In the genomic region with DNA sequence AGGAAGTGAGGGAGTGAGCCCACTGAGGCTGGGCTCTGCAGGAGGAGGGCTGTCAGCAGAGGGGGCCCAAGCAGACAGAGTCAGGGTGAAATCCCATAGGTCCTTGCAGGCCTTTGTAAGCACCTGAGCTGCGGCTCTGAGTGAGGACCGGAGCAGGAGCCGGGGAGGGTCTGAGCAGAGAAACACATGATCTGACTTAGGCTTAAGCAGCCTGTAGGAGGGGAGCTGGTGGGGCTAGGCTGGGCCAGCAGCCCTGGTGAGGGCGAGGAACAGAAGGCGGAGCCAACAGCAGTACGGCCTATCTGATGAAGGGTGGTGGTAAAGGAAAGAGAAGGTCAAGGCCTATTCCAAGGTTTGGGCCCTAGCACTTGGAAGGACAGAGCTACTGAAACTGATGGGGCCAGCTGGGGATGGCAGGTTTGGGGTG, we compare ENCODE assay signal across 18 cellular contexts. TPM values are rescaled to one million over a fixed set of nuclear protein-coding genes. Genes with fewer than 3 reads are reported as not detected.
DNase-seq lines count a peak whose midpoint lies in the region; ATAC-seq, FAIRE-seq and TF ChIP-seq lines count a peak whose summit lies in the region.
"Had no signal": no experiment of that assay in that cellular context is flagged by ENCODE, and none has a peak within 500 bp of the region (broad histone marks: within the 10 kb centered on the region; RNA-seq: fewer than 3 reads in every experiment).

No MANE protein-coding gene starts in this region.

- no peak overlapping the region for H3K4me2 ChIP-seq in osteoblast (ENCODE audit: insufficient read depth, low read length)

- H3K9me3 Mint-ChIP-seq in activated CD4-positive, alpha-beta T cell treated with anti-CD3 and anti-CD28 coated beads for 36 hours (ENCODE audit: low read depth), result no peaks in the 10 kb centered on the region

- H3K4me3 ChIP-seq in esophagus muscularis mucosa (no peak overlapping the region), osteoblast (ENCODE audit: insufficient read depth, low read length) (no peak overlapping the region)
- H3K4me3 ChIP-seq: MG63, SJSA1 had no signal

- WGBS in esophagus muscularis mucosa, result 80% methylated on average over 6 of the region's 6 CpGs

- in situ Hi-C loops in G401 (cut with HindIII; ENCODE audit: low sequenced_read_pairs), result no loop called here

- FAIRE-seq in GM19239 (lab: Jason Lieb, UNC), result no peak
- FAIRE-seq: colon had no signal

- intact Hi-C loops in esophagus muscularis mucosa (cut with DNase I), result loop anchor here (10.0 kb wide), 1 partner anchor 345 kb away; a partner anchor contains a TSS
- intact Hi-C loops in activated CD4-positive, alpha-beta T cell treated with anti-CD3 and anti-CD28 coated beads for 36 hours (cut with DNase I, micrococcal nuclease), result loop anchor here in 1 of 2 experiments (5.0 kb wide), 1 partner anchor 48 kb away; no protein-coding TSS in a partner anchor

- H3K9me3 ChIP-seq in esophagus muscularis mucosa (peaks cover 0 to 7% (median 3%) of the 10 kb centered on the region in 4 donors), osteoblast (ENCODE audit: low read depth, low read length) (peaks cover 5% of the 10 kb centered on the region)
- H3K9me3 ChIP-seq: MG63, SJSA1 had no signal

- H4K20me1 ChIP-seq in osteoblast (ENCODE audit: insufficient read depth, low read length), result no peaks in the 10 kb centered on the region

- ATAC-seq in activated CD4-positive, alpha-beta T cell treated with anti-CD3 and anti-CD28 coated beads for 36 hours, result no peak
- ATAC-seq: esophagus mucosa had no signal

- H3K4me1 ChIP-seq in esophagus muscularis mucosa, result peaks cover 52 to 61% (median 57%) of the 10 kb centered on the region in 4 donors
- peaks cover 30% of the 10 kb centered on the region for H3K4me1 ChIP-seq in osteoblast (ENCODE audit: insufficient read depth, low read length)

- H3K27ac ChIP-seq in esophagus muscularis mucosa (replicated peaks in 1 of 4) (peak overlapping the region; percentile 54 to 86 (median 70)), osteoblast (ENCODE audit: low read depth, low read length) (no peak overlapping the region)
- H3K27ac ChIP-seq: SJSA1 had no signal

- H3K27me3 ChIP-seq in esophagus muscularis mucosa (no peaks in the 10 kb centered on the region), osteoblast (ENCODE audit: insufficient read depth, low read length) (no peaks in the 10 kb centered on the region)
- H3K27me3 ChIP-seq: MG63, SJSA1 had no signal

- no peak overlapping the region for H3K4me3 Mint-ChIP-seq in activated CD4-positive, alpha-beta T cell treated with anti-CD3 and anti-CD28 coated beads for 36 hours
- H3K4me3 Mint-ChIP-seq: B cell had no signal

- TF ChIP-seq CTCF in esophagus muscularis mucosa (IDR thresholded peaks at IDR 0.05), result no peak
- no peak for TF ChIP-seq CTCF in osteoblast (IDR thresholded peaks at IDR 0.05; ENCODE audit: extremely low read depth, low read depth, low read length)

- no peaks in the 10 kb centered on the region for H3K27me3 Mint-ChIP-seq in activated CD4-positive, alpha-beta T cell treated with anti-CD3 and anti-CD28 coated beads for 36 hours
- H3K27me3 Mint-ChIP-seq: B cell had no signal

- H3K27ac Mint-ChIP-seq in activated CD4-positive, alpha-beta T cell treated with anti-CD3 and anti-CD28 coated beads for 36 hours, result no peak overlapping the region

- DNase-seq in G401 (ENCODE audit: low spot score) (peak; percentile 57), NCI-H82 treated with DMSO at 0.1 percent for 48 hours (lab: John Stamatoyannopoulos, UW; ENCODE audit: unreplicated experiment) (peak; percentile 72), esophagus muscularis mucosa (ENCODE audit: extremely low spot score) (no peak), osteoblast (ENCODE audit: insufficient read length, low spot score, missing footprints) (peak; percentile 60), NCI-H526 treated with DMSO at 0.1 percent for 48 hours (lab: John Stamatoyannopoulos, UW) (no peak), GM19239 (ENCODE audit: insufficient read length, low spot score) (no peak), hypothalamus (lab: John Stamatoyannopoulos, UW) (no peak)
- no peak for DNase-seq in activated CD4-positive, alpha-beta T cell treated with anti-CD3 and anti-CD28 coated beads for 36 hours
- DNase-seq: activated CD4-positive, CD25-positive, alpha-beta regulatory T cell; DMS53; MG63; NCI-H2081 treated with DMSO at 0.1 percent for 48 hours; NK-92 treated with Interleukin-12 subunit alpha and Interleukin-12 subunit beta, amount 100 ng/mL, for 24 hours; posterior cingulate gyrus had no signal

- no peak overlapping the region for H2AFZ ChIP-seq in osteoblast (ENCODE audit: low read length)

- H3K36me3 ChIP-seq in esophagus muscularis mucosa (no peaks in the 10 kb centered on the region), osteoblast (ENCODE audit: insufficient read depth, low read length) (no peaks in the 10 kb centered on the region)
- H3K36me3 ChIP-seq: MG63, SJSA1 had no signal

- H3K79me2 ChIP-seq in osteoblast (ENCODE audit: insufficient read depth, low read length), result no peaks in the 10 kb centered on the region

- POLR2A ChIA-PET in activated CD4-positive, alpha-beta T cell treated with anti-CD3 and anti-CD28 coated beads for 36 hours (lab: Charles Lee), result interaction anchor here (0.6 kb wide), 1 partner anchor 17 kb away, joined by 3 read pairs; no protein-coding TSS in a partner anchor

- peaks cover 18% of the 10 kb centered on the region for H3K4me1 Mint-ChIP-seq in activated CD4-positive, alpha-beta T cell treated with anti-CD3 and anti-CD28 coated beads for 36 hours

- H3K36me3 Mint-ChIP-seq in activated CD4-positive, alpha-beta T cell treated with anti-CD3 and anti-CD28 coated beads for 36 hours (ENCODE audit: low read depth), result no peaks in the 10 kb centered on the region

- no peak for TF ChIP-seq POLR2A in esophagus muscularis mucosa (IDR thresholded peaks at IDR 0.05; ENCODE audit: low read depth)

- CTCF ChIA-PET in activated CD4-positive, alpha-beta T cell treated with anti-CD3 and anti-CD28 coated beads for 36 hours (lab: Charles Lee), result interaction anchor here (0.7 to 1.4 kb wide), 2 partner anchors 9 to 12 kb away, joined by 3 to 4 read pairs; no protein-coding TSS in a partner anchor

- no peak for TF ChIP-seq EP300 in esophagus muscularis mucosa (IDR thresholded peaks at IDR 0.05)

RNA-seq across cellular contexts. Expression of a gene that starts 26.9 kb away (rescaled TPM):
- 7.9 and 9.6 TPM in 2 replicates for total RNA-seq in G401 (2014; rRNA removed; shearing (Covaris generic))
- 100 to 1,000 TPM; 129 to 251 (median 173) TPM for total RNA-seq in esophagus muscularis mucosa
- total RNA-seq in osteoblast, result 12.7 and 14.5 TPM in 2 replicates
- 10 to 100 TPM; 19.9 to 20.3 TPM for total RNA-seq in activated CD4-positive, alpha-beta T cell treated with anti-CD3 and anti-CD28 coated beads for 36 hours

Comparison
In these comparisons a context has a peak if more than half of its experiments do, and no peak if none do; other contexts are left out.
1. DNase-seq: peak in G401 (single experiment), NCI-H82 treated with DMSO at 0.1 percent for 48 hours (single experiment) and osteoblast (single experiment); none in esophagus muscularis mucosa (single experiment), NCI-H526 treated with DMSO at 0.1 percent for 48 hours (single experiment), GM19239 (single experiment), activated CD4-positive, alpha-beta T cell treated with anti-CD3 and anti-CD28 coated beads for 36 hours (single experiment) and hypothalamus (0 of 51).